ENCODE assay signal across 29 cellular contexts in genomic region chr1:166032163-166032562, GRCh38.
"Had no signal": no experiment of that assay in that cellular context is flagged by ENCODE, and none has a peak within 500 bp of the region (broad histone marks: within the 10 kb centered on the region; RNA-seq: fewer than 3 reads in every experiment).

No MANE protein-coding gene starts in this region.

- H3K27ac ChIP-seq: adrenal gland, brain microvascular endothelial cell, Peyer's patch, SJSA1 had no signal

- H3K4me3 ChIP-seq: adrenal gland, MG63, Peyer's patch, SJSA1 had no signal

- H3K4me1 ChIP-seq: adrenal gland, Peyer's patch, SJSA1 had no signal

- ATAC-seq: activated CD4-positive, alpha-beta T cell treated with anti-CD3 and anti-CD28 coated beads for 36 hours; activated CD4-positive, CD25-positive, alpha-beta regulatory T cell treated with anti-CD3 and anti-CD28 coated beads, Interleukin-2, amount 50 U/mL, for 24 hours; activated naive CD4-positive, alpha-beta T cell treated with anti-CD3 and anti-CD28 coated beads, Interleukin-2, amount 50 U/mL, for 72 hours; activated T-cell treated with anti-CD3 and anti-CD28 coated beads, Interleukin-2, amount 50 U/mL, for 4 hours; PC-3; WTC11 had no signal

- H3K4me2 ChIP-seq: SK-N-SH had no signal

- H3K27me3 ChIP-seq: adrenal gland, brain microvascular endothelial cell, MG63, Peyer's patch, SJSA1 had no signal

- H3K9ac ChIP-seq: SK-N-SH had no signal

- H3K36me3 ChIP-seq: adrenal gland, brain microvascular endothelial cell, MG63, Peyer's patch, SJSA1 had no signal

- DNase-seq: activated CD4-positive, alpha-beta memory T cell treated with anti-CD3 and anti-CD28 coated beads for 36 hours; activated CD4-positive, alpha-beta T cell treated with anti-CD3 and anti-CD28 coated beads for 36 hours; activated CD4-positive, alpha-beta T cell treated with anti-CD3 and anti-CD28 coated beads, Interleukin-2, amount 10 ng/mL, durations not matched to agents 7 days and 5 days; activated CD8-positive, alpha-beta memory T cell treated with anti-CD3 and anti-CD28 coated beads, Interleukin-2, amount 50 U/mL, for 4 hours; activated gamma-delta T cell treated with Interleukin-2 at 50 U/mL for 16 hours; activated naive CD4-positive, alpha-beta T cell treated with anti-CD3 and anti-CD28 coated beads for 36 hours; activated T-cell treated with anti-CD3 and anti-CD28 coated beads for 4 hours; activated T-cell treated with anti-CD3 and anti-CD28 coated beads, Interleukin-2, amount 50 U/mL, for 4 hours; brain microvascular endothelial cell; central memory CD4-positive, alpha-beta T cell; Karpas-422; KBM-7; MG63; NCI-H1105; NCI-H1417 treated with DMSO at 0.1 percent for 48 hours; NCI-H2029; NCI-H2227 treated with DMSO at 0.1 percent for 48 hours; NCI-H524; NK-92 treated with Interleukin-12 subunit alpha and Interleukin-12 subunit beta, amount 100 ng/mL, for 24 hours; PC-3; Peyer's patch; RPMI8226; SHP77 treated with DMSO at 0.1 percent for 48 hours; SK-N-SH had no signal

- H3K9me3 ChIP-seq: adrenal gland, MG63, Peyer's patch, SJSA1, SK-N-SH had no signal
